In genomic region chr6:142008016-142008735, GRCh38 we compare ENCODE assay signal across 18 cellular contexts.
"Had no signal": no experiment of that assay in that cellular context is flagged by ENCODE, and none has a peak within 500 bp of the region (broad histone marks: within the 10 kb centered on the region; RNA-seq: fewer than 3 reads in every experiment).

No MANE protein-coding gene starts in this region.

- DNase-seq: activated B cell treated with CpG ODN at 0.5 μM for 24 hours; activated CD4-positive, alpha-beta memory T cell treated with anti-CD3 and anti-CD28 coated beads for 36 hours; activated CD4-positive, alpha-beta T cell treated with anti-CD3 and anti-CD28 coated beads for 4 hours; activated gamma-delta T cell treated with Interleukin-2 at 50 U/mL for 16 hours; activated T-cell treated with anti-CD3 and anti-CD28 coated beads for 4 hours; adrenal gland; dermis blood vessel endothelial cell; effector memory CD4-positive, alpha-beta T cell; esophagus squamous epithelium; natural killer cell; pancreas; stimulated activated CD8-positive, alpha-beta memory T cell treated with anti-CD3 and anti-CD28 coated beads, Interleukin-4, amount 100 ng/mL, for 48 hours; stimulated activated naive CD4-positive, alpha-beta T cell treated with Interleukin-2 at 50 U/mL for 16 hours; tibial artery had no signal

- FAIRE-seq: endothelial cell of umbilical vein had no signal

- H3K9me3 ChIP-seq: adrenal gland, esophagus squamous epithelium, pancreas, tibial artery had no signal

- H3K4me3 Mint-ChIP-seq: activated B cell treated with CpG ODN at 0.5 μM for 24 hours; activated CD4-positive, alpha-beta memory T cell treated with anti-CD3 and anti-CD28 coated beads for 36 hours; activated T-helper 1 cell treated with anti-CD3 and anti-CD28 coated beads, Interleukin-12 subunit alpha, Interleukin-12 subunit beta, Interleukin-2, Interleukin-4 antibody, amounts not matched to agents 30 ng/mL and 10 ng/mL and 1 ng/mL, durations not matched to agents 14 hours and 24 hours and 36 hours; natural killer cell had no signal

- H3K9me3 Mint-ChIP-seq: activated B cell treated with CpG ODN at 0.5 μM for 24 hours; activated CD4-positive, alpha-beta memory T cell treated with anti-CD3 and anti-CD28 coated beads for 36 hours; activated naive CD4-positive, alpha-beta T cell treated with anti-CD3 and anti-CD28 coated beads, Interleukin-2, amount 50 U/mL, for 72 hours; activated T-helper 1 cell treated with anti-CD3 and anti-CD28 coated beads, Interleukin-12 subunit alpha, Interleukin-12 subunit beta, Interleukin-2, Interleukin-4 antibody, amounts not matched to agents 30 ng/mL and 10 ng/mL and 1 ng/mL, durations not matched to agents 14 hours and 24 hours and 36 hours had no signal

- H3K27ac ChIP-seq: adrenal gland, cardiac muscle cell, esophagus squamous epithelium, pancreas, tibial artery had no signal

- H3K4me1 ChIP-seq: adrenal gland, pancreas, tibial artery had no signal

- H3K27me3 Mint-ChIP-seq: activated B cell treated with CpG ODN at 0.5 μM for 24 hours had no signal

- H3K36me3 ChIP-seq: adrenal gland, cardiac muscle cell, esophagus squamous epithelium, pancreas, tibial artery had no signal

- H3K4me3 ChIP-seq: adrenal gland, cardiac muscle cell, esophagus squamous epithelium, pancreas, tibial artery had no signal

- ATAC-seq: activated naive CD4-positive, alpha-beta T cell treated with anti-CD3 and anti-CD28 coated beads, Interleukin-2, amount 50 U/mL, for 72 hours; natural killer cell; pancreas had no signal

- H3K27me3 ChIP-seq: adrenal gland, cardiac muscle cell, pancreas, tibial artery had no signal

- H3K36me3 Mint-ChIP-seq: activated CD4-positive, alpha-beta memory T cell treated with anti-CD3 and anti-CD28 coated beads for 36 hours; activated naive CD4-positive, alpha-beta T cell treated with anti-CD3 and anti-CD28 coated beads, Interleukin-2, amount 50 U/mL, for 72 hours; natural killer cell had no signal

- H3K27ac Mint-ChIP-seq: activated B cell treated with CpG ODN at 0.5 μM for 24 hours; activated CD4-positive, alpha-beta memory T cell treated with anti-CD3 and anti-CD28 coated beads for 36 hours; activated naive CD4-positive, alpha-beta T cell treated with anti-CD3 and anti-CD28 coated beads, Interleukin-2, amount 50 U/mL, for 72 hours; activated T-helper 1 cell treated with anti-CD3 and anti-CD28 coated beads, Interleukin-12 subunit alpha, Interleukin-12 subunit beta, Interleukin-2, Interleukin-4 antibody, amounts not matched to agents 30 ng/mL and 10 ng/mL and 1 ng/mL, durations not matched to agents 14 hours and 24 hours and 36 hours; natural killer cell had no signal

- H3K4me1 Mint-ChIP-seq: activated B cell treated with CpG ODN at 0.5 μM for 24 hours, natural killer cell had no signal
